In genomic region chr15:60591491-60592385, GRCh38 we compare ENCODE assay signal across 1 cellular context.
A peak's percentile ranks its signal among the peaks of the same experiment; 100 is the strongest.
TF ChIP-seq lines count a peak whose summit lies in the region.

No MANE protein-coding gene starts in this region.

TF ChIP-seq in HepG2, 621 proteins besides CTCF, POLR2A, EP300 and RAD21 (continued from another document and continues in another):
- TF ChIP-seq ZFP91 (CRISPR knock-in tag; IDR thresholded peaks at IDR 0.05; ENCODE audit: borderline replicate concordance) (peak; percentile 4; the same call in 1 of the 2 replicates), AGO2 (optimal IDR thresholded peaks at IDR 0.05; ENCODE audit: low read depth, low read length) (peak; percentile 86), TARDBP (CRISPR knock-in tag; IDR thresholded peaks at IDR 0.05) (no peak), SRF (IDR thresholded peaks at IDR 0.05; ENCODE audit: low read depth, low read length) (no peak), ZNF138 (CRISPR knock-in tag; IDR thresholded peaks at IDR 0.05; ENCODE audit: low read depth) (no peak), ZNF333 (CRISPR knock-in tag; IDR thresholded peaks at IDR 0.05; ENCODE audit: borderline replicate concordance) (no peak), RBFOX2 (IDR thresholded peaks at IDR 0.05; ENCODE audit: low read depth, low read length) (peak; percentile 93), GZF1 (CRISPR knock-in tag; IDR thresholded peaks at IDR 0.05) (no peak), ZMYM3 (CRISPR knock-in tag; IDR thresholded peaks at IDR 0.05) (no peak), ZKSCAN5 (CRISPR knock-in tag; IDR thresholded peaks at IDR 0.05) (no peak), BRD4 (CRISPR knock-in tag; IDR thresholded peaks at IDR 0.05) (peak; percentile 49; the same call in 1 of the 2 replicates), DNMT1 (CRISPR knock-in tag; IDR thresholded peaks at IDR 0.05) (no peak), AFF4 (CRISPR knock-in tag; IDR thresholded peaks at IDR 0.05) (peak; percentile 30; the same call in 1 of the 2 replicates), NAIF1 (CRISPR knock-in tag; IDR thresholded peaks at IDR 0.05; ENCODE audit: borderline replicate concordance) (0 out of 2 replicates have a peak, but pooled peaks have one; percentile 23), SP4 (CRISPR knock-in tag; IDR thresholded peaks at IDR 0.05) (no peak), DR1 (CRISPR knock-in tag; IDR thresholded peaks at IDR 0.05) (no peak), NCOA1 (CRISPR knock-in tag; IDR thresholded peaks at IDR 0.05) (no peak), SALL1 (CRISPR knock-in tag; IDR thresholded peaks at IDR 0.05) (peak; percentile 26; the same call in 1 of the 2 replicates), GLI4 (CRISPR knock-in tag; IDR thresholded peaks at IDR 0.05; ENCODE audit: borderline replicate concordance) (0 out of 2 replicates have a peak, but pooled peaks have one; percentile 60), ZNF343 (CRISPR knock-in tag; IDR thresholded peaks at IDR 0.05) (0 out of 2 replicates have a peak, but pooled peaks have one; percentile 16), MIXL1 (CRISPR knock-in tag; IDR thresholded peaks at IDR 0.05) (no peak), ETV6 (CRISPR knock-in tag; conservative IDR thresholded peaks at IDR 0.05) (no peak), ZNF441 (CRISPR knock-in tag; IDR thresholded peaks at IDR 0.05; ENCODE audit: borderline replicate concordance) (0 out of 2 replicates have a peak, but pooled peaks have one; percentile 14), ZNF564 (CRISPR knock-in tag; IDR thresholded peaks at IDR 0.05) (0 out of 2 replicates have a peak, but pooled peaks have one; percentile 18), NBN (conservative IDR thresholded peaks at IDR 0.05) (no peak), MAFG (CRISPR knock-in tag; IDR thresholded peaks at IDR 0.05) (no peak), HES4 (CRISPR knock-in tag; IDR thresholded peaks at IDR 0.05; ENCODE audit: borderline replicate concordance) (peak; percentile 54; the same call in 1 of the 2 replicates), ZNF776 (CRISPR knock-in tag; IDR thresholded peaks at IDR 0.05) (no peak; the same call in 1 of the 2 replicates), ZNF264 (CRISPR knock-in tag; IDR thresholded peaks at IDR 0.05) (no peak), ADNP (CRISPR knock-in tag; IDR thresholded peaks at IDR 0.05) (no peak), ZNF430 (CRISPR knock-in tag; IDR thresholded peaks at IDR 0.05) (peak; percentile 61; the same call in 1 of the 2 replicates), ZNF792 (CRISPR knock-in tag; IDR thresholded peaks at IDR 0.05) (no peak), ZNF777 (CRISPR knock-in tag; IDR thresholded peaks at IDR 0.05) (no peak), SRSF1 (optimal IDR thresholded peaks at IDR 0.05; ENCODE audit: low read depth, low read length) (no peak), POLR2G (IDR thresholded peaks at IDR 0.05; ENCODE audit: low read depth, low read length) (0 out of 2 replicates have a peak, but pooled peaks have one; percentile 50), POGZ (CRISPR knock-in tag; IDR thresholded peaks at IDR 0.05) (peak; percentile 11; the same call in 1 of the 2 replicates), ZNF207 (IDR thresholded peaks at IDR 0.05; ENCODE audit: borderline replicate concordance) (no peak), NFAT5 (CRISPR knock-in tag; IDR thresholded peaks at IDR 0.05) (peak; percentile 25; the same call in 1 of the 2 replicates), ZSCAN25 (CRISPR knock-in tag; IDR thresholded peaks at IDR 0.05) (peak; percentile 29; the same call in 1 of the 2 replicates)
- TF ChIP-seq, protein P1, sequence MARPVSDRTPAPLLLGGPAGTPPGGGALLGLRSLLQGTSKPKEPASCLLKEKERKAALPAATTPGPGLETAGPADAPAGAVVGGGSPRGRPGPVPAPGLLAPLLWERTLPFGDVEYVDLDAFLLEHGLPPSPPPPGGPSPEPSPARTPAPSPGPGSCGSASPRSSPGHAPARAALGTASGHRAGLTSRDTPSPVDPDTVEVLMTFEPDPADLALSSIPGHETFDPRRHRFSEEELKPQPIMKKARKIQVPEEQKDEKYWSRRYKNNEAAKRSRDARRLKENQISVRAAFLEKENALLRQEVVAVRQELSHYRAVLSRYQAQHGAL (CRISPR knock-in tag; IDR thresholded peaks at IDR 0.05; ENCODE audit: not compliant biosample characterization): peak; percentile 9
- TF ChIP-seq, protein P2, sequence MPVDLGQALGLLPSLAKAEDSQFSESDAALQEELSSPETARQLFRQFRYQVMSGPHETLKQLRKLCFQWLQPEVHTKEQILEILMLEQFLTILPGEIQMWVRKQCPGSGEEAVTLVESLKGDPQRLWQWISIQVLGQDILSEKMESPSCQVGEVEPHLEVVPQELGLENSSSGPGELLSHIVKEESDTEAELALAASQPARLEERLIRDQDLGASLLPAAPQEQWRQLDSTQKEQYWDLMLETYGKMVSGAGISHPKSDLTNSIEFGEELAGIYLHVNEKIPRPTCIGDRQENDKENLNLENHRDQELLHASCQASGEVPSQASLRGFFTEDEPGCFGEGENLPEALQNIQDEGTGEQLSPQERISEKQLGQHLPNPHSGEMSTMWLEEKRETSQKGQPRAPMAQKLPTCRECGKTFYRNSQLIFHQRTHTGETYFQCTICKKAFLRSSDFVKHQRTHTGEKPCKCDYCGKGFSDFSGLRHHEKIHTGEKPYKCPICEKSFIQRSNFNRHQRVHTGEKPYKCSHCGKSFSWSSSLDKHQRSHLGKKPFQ (CRISPR knock-in tag; IDR thresholded peaks at IDR 0.05; ENCODE audit: insufficient replicate concordance): peak; percentile 41
- TF ChIP-seq, protein P3, sequence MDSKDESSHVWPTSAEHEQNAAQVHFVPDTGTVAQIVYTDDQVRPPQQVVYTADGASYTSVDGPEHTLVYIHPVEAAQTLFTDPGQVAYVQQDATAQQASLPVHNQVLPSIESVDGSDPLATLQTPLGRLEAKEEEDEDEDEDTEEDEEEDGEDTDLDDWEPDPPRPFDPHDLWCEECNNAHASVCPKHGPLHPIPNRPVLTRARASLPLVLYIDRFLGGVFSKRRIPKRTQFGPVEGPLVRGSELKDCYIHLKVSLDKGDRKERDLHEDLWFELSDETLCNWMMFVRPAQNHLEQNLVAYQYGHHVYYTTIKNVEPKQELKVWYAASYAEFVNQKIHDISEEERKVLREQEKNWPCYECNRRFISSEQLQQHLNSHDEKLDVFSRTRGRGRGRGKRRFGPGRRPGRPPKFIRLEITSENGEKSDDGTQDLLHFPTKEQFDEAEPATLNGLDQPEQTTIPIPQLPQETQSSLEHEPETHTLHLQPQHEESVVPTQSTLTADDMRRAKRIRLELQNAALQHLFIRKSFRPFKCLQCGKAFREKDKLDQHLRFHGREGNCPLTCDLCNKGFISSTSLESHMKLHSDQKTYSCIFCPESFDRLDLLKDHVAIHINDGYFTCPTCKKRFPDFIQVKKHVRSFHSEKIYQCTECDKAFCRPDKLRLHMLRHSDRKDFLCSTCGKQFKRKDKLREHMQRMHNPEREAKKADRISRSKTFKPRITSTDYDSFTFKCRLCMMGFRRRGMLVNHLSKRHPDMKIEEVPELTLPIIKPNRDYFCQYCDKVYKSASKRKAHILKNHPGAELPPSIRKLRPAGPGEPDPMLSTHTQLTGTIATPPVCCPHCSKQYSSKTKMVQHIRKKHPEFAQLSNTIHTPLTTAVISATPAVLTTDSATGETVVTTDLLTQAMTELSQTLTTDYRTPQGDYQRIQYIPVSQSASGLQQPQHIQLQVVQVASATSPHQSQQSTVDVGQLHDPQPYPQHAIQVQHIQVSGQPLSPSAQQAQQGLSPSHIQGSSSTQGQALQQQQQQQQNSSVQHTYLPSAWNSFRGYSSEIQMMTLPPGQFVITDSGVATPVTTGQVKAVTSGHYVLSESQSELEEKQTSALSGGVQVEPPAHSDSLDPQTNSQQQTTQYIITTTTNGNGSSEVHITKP (CRISPR knock-in tag; IDR thresholded peaks at IDR 0.05; ENCODE audit: low read depth): no peak
- TF ChIP-seq, protein P4, sequence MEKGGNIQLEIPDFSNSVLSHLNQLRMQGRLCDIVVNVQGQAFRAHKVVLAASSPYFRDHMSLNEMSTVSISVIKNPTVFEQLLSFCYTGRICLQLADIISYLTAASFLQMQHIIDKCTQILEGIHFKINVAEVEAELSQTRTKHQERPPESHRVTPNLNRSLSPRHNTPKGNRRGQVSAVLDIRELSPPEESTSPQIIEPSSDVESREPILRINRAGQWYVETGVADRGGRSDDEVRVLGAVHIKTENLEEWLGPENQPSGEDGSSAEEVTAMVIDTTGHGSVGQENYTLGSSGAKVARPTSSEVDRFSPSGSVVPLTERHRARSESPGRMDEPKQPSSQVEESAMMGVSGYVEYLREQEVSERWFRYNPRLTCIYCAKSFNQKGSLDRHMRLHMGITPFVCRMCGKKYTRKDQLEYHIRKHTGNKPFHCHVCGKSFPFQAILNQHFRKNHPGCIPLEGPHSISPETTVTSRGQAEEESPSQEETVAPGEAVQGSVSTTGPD (CRISPR knock-in tag; IDR thresholded peaks at IDR 0.05): no peak
- TF ChIP-seq, protein P5, sequence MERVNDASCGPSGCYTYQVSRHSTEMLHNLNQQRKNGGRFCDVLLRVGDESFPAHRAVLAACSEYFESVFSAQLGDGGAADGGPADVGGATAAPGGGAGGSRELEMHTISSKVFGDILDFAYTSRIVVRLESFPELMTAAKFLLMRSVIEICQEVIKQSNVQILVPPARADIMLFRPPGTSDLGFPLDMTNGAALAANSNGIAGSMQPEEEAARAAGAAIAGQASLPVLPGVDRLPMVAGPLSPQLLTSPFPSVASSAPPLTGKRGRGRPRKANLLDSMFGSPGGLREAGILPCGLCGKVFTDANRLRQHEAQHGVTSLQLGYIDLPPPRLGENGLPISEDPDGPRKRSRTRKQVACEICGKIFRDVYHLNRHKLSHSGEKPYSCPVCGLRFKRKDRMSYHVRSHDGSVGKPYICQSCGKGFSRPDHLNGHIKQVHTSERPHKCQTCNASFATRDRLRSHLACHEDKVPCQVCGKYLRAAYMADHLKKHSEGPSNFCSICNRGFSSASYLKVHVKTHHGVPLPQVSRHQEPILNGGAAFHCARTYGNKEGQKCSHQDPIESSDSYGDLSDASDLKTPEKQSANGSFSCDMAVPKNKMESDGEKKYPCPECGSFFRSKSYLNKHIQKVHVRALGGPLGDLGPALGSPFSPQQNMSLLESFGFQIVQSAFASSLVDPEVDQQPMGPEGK (CRISPR knock-in tag; IDR thresholded peaks at IDR 0.05): peak; percentile 3; the same call in 1 of the 2 replicates
